ENCODE assay signal across 8 cellular contexts in genomic region chr3:150410311-150411105, GRCh38. TPM values are rescaled to one million over a fixed set of nuclear protein-coding genes. Genes with fewer than 3 reads are reported as not detected.
DNase-seq lines count a peak whose midpoint lies in the region; ATAC-seq lines count a peak whose summit lies in the region.

No MANE protein-coding gene starts in this region.

- no peaks in the 10 kb centered on the region for H3K9me3 Mint-ChIP-seq in activated CD4-positive, alpha-beta memory T cell treated with anti-CD3 and anti-CD28 coated beads for 36 hours

- peak overlapping the region; percentile 94 for H3K27ac ChIP-seq in effector memory CD4-positive, alpha-beta T cell (ENCODE audit: insufficient read depth, low read length, poor library complexity, severe bottlenecking)

- peak overlapping the region; percentile 87 for H3K4me3 ChIP-seq in effector memory CD4-positive, alpha-beta T cell (ENCODE audit: insufficient read depth, low read depth, low read length, poor library complexity, severe bottlenecking)

- peak; percentile 15 for DNase-seq in NCI-H345 (lab: John Stamatoyannopoulos, UW)
- no peak for DNase-seq in NCI-H345 treated with DMSO at 0.1 percent for 48 hours (lab: John Stamatoyannopoulos, UW; ENCODE audit: unreplicated experiment)
- DNase-seq in NCI-H1105 (lab: John Stamatoyannopoulos, UW): peak; percentile 48
- DNase-seq in activated CD4-positive, alpha-beta memory T cell treated with anti-CD3 and anti-CD28 coated beads for 36 hours: peak; percentile 51
- DNase-seq in effector memory CD4-positive, alpha-beta T cell: peak in 2 of 3 donors; percentile 1 to 5
- peak; percentile 48 for DNase-seq in medulla oblongata (ENCODE audit: extremely low spot score)
- peak; percentile 14 for DNase-seq in stimulated activated naive CD4-positive, alpha-beta T cell treated with Interleukin-2 at 50 U/mL for 16 hours (lab: John Stamatoyannopoulos, UW)

- CTCF ChIA-PET in activated CD4-positive, alpha-beta memory T cell treated with anti-CD3 and anti-CD28 coated beads for 36 hours (lab: Charles Lee): interaction anchor here (0.8 to 4.9 kb wide), 9 partner anchors 15 to 353 kb away, joined by 3 to 38 read pairs (median 4); partner anchors contain the start of genes EIF2A and SERP1

- POLR2A ChIA-PET in activated CD4-positive, alpha-beta memory T cell treated with anti-CD3 and anti-CD28 coated beads for 36 hours (lab: Charles Lee): interaction anchor here (0.6 to 3.6 kb wide), 7 partner anchors 14 to 352 kb away, joined by 3 to 25 read pairs (median 5); partner anchors contain the start of genes EIF2A, SERP1 and SIAH2

- H3K9me3 ChIP-seq in effector memory CD4-positive, alpha-beta T cell (ENCODE audit: control insufficient read depth, low read length): no peaks in the 10 kb centered on the region

- peak overlapping the region; percentile 66 for H3K27ac Mint-ChIP-seq in activated CD4-positive, alpha-beta memory T cell treated with anti-CD3 and anti-CD28 coated beads for 36 hours

- H3K27me3 ChIP-seq in effector memory CD4-positive, alpha-beta T cell (replicated peaks; ENCODE audit: control insufficient read depth, insufficient read depth, low read length, poor library complexity, severe bottlenecking): no peaks in the 10 kb centered on the region

- H3K4me1 ChIP-seq in effector memory CD4-positive, alpha-beta T cell (ENCODE audit: control insufficient read depth, insufficient read depth, low read length, poor library complexity, severe bottlenecking): peaks cover 5% of the 10 kb centered on the region

- H3K36me3 ChIP-seq in effector memory CD4-positive, alpha-beta T cell (ENCODE audit: control insufficient read depth, insufficient read depth, low read length): peaks cover 4% of the 10 kb centered on the region

- no peak for ATAC-seq in GM21526 (IDR thresholded peaks at IDR 0.05; ENCODE audit: low FRiP score, unreplicated experiment)

- H3K27me3 Mint-ChIP-seq in activated CD4-positive, alpha-beta memory T cell treated with anti-CD3 and anti-CD28 coated beads for 36 hours: no peaks in the 10 kb centered on the region

- H3K4me3 Mint-ChIP-seq in activated CD4-positive, alpha-beta memory T cell treated with anti-CD3 and anti-CD28 coated beads for 36 hours: peak overlapping the region; percentile 96

- H3K4me1 Mint-ChIP-seq in activated CD4-positive, alpha-beta memory T cell treated with anti-CD3 and anti-CD28 coated beads for 36 hours (ENCODE audit: low read depth): peaks cover 40% of the 10 kb centered on the region

- peaks cover 33% of the 10 kb centered on the region for H3K36me3 Mint-ChIP-seq in activated CD4-positive, alpha-beta memory T cell treated with anti-CD3 and anti-CD28 coated beads for 36 hours

- intact Hi-C loops in activated CD4-positive, alpha-beta memory T cell treated with anti-CD3 and anti-CD28 coated beads for 36 hours (cut with micrococcal nuclease): loop anchor here (1.0 to 5.0 kb wide), 2 partner anchors 85 to 792 kb away; partner anchors contain the start of gene GPR171

RNA-seq across cellular contexts. Expression of gene TSC22D2, which starts 2.4 kb away (rescaled TPM):
- total RNA-seq in activated CD4-positive, alpha-beta memory T cell treated with anti-CD3 and anti-CD28 coated beads for 36 hours: 10 to 100 TPM; 12.3 to 13.7 TPM
